ENCODE assay signal across 27 cellular contexts in genomic region chr7:140577656-140578055, GRCh38.
"Had no signal": no experiment of that assay in that cellular context is flagged by ENCODE, and none has a peak within 500 bp of the region (broad histone marks: within the 10 kb centered on the region; RNA-seq: fewer than 3 reads in every experiment).

No MANE protein-coding gene starts in this region.

- H3K4me3 ChIP-seq: left lung, lung, pancreas, prostate gland, sigmoid colon, tibial nerve, uterus had no signal

- H3K4me1 ChIP-seq: left lung, pancreas, prostate gland, sigmoid colon, tibial nerve, uterus had no signal

- H3K36me3 ChIP-seq: left lung, pancreas, prostate gland, uterus had no signal

- ATAC-seq: left cardiac atrium; left lung; naive thymus-derived CD4-positive, alpha-beta T cell; natural killer cell treated with Interleukin-12 subunit alpha and Interleukin-12 subunit beta and Interleukin-15 and Interleukin-18, amount 100 ng/mL, for 72 hours; pancreas; right cardiac atrium; stimulated activated memory B cell treated with anti-CD40 and anti-IgM and Interleukin-4, amounts not matched to agents 10 μg/mL and 1 μg/mL and 100 μg/mL, for 72 hours; stimulated activated naive CD8-positive, alpha-beta T cell treated with anti-CD3 and anti-CD28 coated beads, Interleukin-15, amount 100 ng/mL, for 72 hours had no signal

- DNase-seq: hippocampal formation; kidney glomerular epithelial cell; left cardiac atrium; left lung; mesendoderm; naive thymus-derived CD4-positive, alpha-beta T cell; nucleus accumbens; pancreas; posterior cingulate gyrus; retina; right cardiac atrium; small intestine; stimulated activated CD4-positive, alpha-beta T cell treated with anti-CD3 and anti-CD28 coated beads, Interleukin-1b, Interleukin-23, amount 100 ng/mL, for 48 hours; stimulated activated CD4-positive, alpha-beta T cell treated with anti-CD3 and anti-CD28 coated beads, Interleukin-2, amount 100 ng/mL, for 48 hours; stimulated activated CD4-positive, alpha-beta T cell treated with anti-CD3 and anti-CD28 coated beads, Interleukin-4, amount 100 ng/mL, for 4 hours; stimulated activated CD8-positive, alpha-beta memory T cell treated with anti-CD3 and anti-CD28 coated beads, Interleukin-4, amount 100 ng/mL, for 48 hours; stimulated activated naive CD4-positive, alpha-beta T cell treated with Interleukin-2 at 50 U/mL for 16 hours; stimulated activated naive CD8-positive, alpha-beta T cell treated with anti-CD3 and anti-CD28 coated beads, Interleukin-15, amount 100 ng/mL, for 72 hours; substantia nigra; uterus had no signal

- H3K9me3 ChIP-seq: left lung, pancreas, prostate gland, sigmoid colon, tibial nerve, uterus had no signal

- H3K27me3 ChIP-seq: left lung, pancreas, sigmoid colon, tibial nerve, uterus had no signal

- FAIRE-seq: keratinocyte, pancreas, small intestine had no signal

- H3K27ac ChIP-seq: left lung, pancreas, prostate gland, sigmoid colon, tibial nerve, uterus had no signal
